ENCODE assay signal across 8 cellular contexts in the genomic region with DNA sequence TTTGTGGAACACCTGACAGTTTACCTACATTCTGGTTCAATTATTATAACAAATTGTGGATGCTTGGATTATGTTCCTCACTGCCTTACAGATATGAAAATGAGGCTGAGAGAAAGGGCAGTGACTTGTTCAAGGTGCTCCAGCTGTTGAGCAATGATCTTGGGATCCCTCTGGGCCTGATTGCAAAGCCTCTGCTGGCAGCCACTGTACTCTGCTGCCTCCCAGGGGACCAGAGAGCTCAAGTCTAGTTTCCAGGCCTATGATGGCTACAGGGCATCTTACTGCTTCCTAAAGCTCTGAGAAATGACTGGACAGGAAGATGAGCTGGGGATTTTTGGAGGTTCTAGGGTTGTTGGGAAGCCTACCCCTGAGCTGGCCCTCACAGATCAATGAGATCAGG. TPM values are rescaled to one million over a fixed set of nuclear protein-coding genes. Genes with fewer than 3 reads are reported as not detected.
DNase-seq lines count a peak whose midpoint lies in the region; ATAC-seq and TF ChIP-seq lines count a peak whose summit lies in the region.

No MANE protein-coding gene starts in this region.

- no peaks in the 10 kb centered on the region for H3K27me3 ChIP-seq in Peyer's patch

- H3K36me3 Mint-ChIP-seq in type B pancreatic cell = no peaks in the 10 kb centered on the region

- no peak overlapping the region for H3K27ac Mint-ChIP-seq in type B pancreatic cell

- H3K27ac ChIP-seq in Peyer's patch = no peak overlapping the region

- H3K9me3 ChIP-seq in Peyer's patch (no peaks in the 10 kb centered on the region), mucosa of descending colon (no peaks in the 10 kb centered on the region)

- DNase-seq in AG10803 (ENCODE audit: low read depth) = peak; percentile 77
- peak; percentile 18 for DNase-seq in SKM-1 treated with dmso at 0.1 percent for 144 hours (lab: John Stamatoyannopoulos, UW; ENCODE audit: unreplicated experiment)
- peak; percentile 50 for DNase-seq in kidney glomerular epithelial cell (lab: John Stamatoyannopoulos, UW)
- no peak for DNase-seq in Peyer's patch
- DNase-seq in type B pancreatic cell (ENCODE audit: extremely low spot score, unreplicated experiment) = no peak
- no peak for DNase-seq in mucosa of descending colon

- no peaks in the 10 kb centered on the region for H3K9me3 Mint-ChIP-seq in type B pancreatic cell

- peaks cover 0 to 18% (median 0%) of the 10 kb centered on the region in 4 donors for H3K4me1 ChIP-seq in Peyer's patch
- peaks cover 12% of the 10 kb centered on the region for H3K4me1 ChIP-seq in mucosa of descending colon (ENCODE audit: low read depth)

- H3K4me3 Mint-ChIP-seq in type B pancreatic cell = no peak overlapping the region

- no peak for TF ChIP-seq POLR2A in Peyer's patch (IDR thresholded peaks at IDR 0.05)

- H3K36me3 ChIP-seq in Peyer's patch (no peaks in the 10 kb centered on the region), mucosa of descending colon (ENCODE audit: low read depth) (no peaks in the 10 kb centered on the region)

- peak; percentile 17; the same call in 1 of the 2 replicates for TF ChIP-seq CTCF in AG10803 (conservative IDR thresholded peaks at IDR 0.05; ENCODE audit: low read length)
- TF ChIP-seq CTCF in Peyer's patch (IDR thresholded peaks at IDR 0.05) = no peak
- no peak for TF ChIP-seq CTCF in type B pancreatic cell (conservative IDR thresholded peaks at IDR 0.05)
- TF ChIP-seq CTCF in mucosa of descending colon (IDR thresholded peaks at IDR 0.05) = no peak

- ATAC-seq in GM18873 (IDR thresholded peaks at IDR 0.05; ENCODE audit: low FRiP score, unreplicated experiment) (peak; percentile 63), HG03103 (IDR thresholded peaks at IDR 0.05; ENCODE audit: low read depth, unreplicated experiment) (peak; percentile 59), mucosa of descending colon (no peak)

- peaks cover 19% of the 10 kb centered on the region for H3K4me1 Mint-ChIP-seq in type B pancreatic cell (ENCODE audit: unreplicated experiment)

- intact Hi-C loops in mucosa of descending colon (cut with DNase I, micrococcal nuclease) = no loop called here

- H3K4me3 ChIP-seq in AG10803 (ENCODE audit: low read length) (no peak overlapping the region), Peyer's patch (no peak overlapping the region), mucosa of descending colon (no peak overlapping the region)

- peaks cover 34% of the 10 kb centered on the region for H3K27me3 Mint-ChIP-seq in type B pancreatic cell

RNA-seq across cellular contexts. Expression of a gene that starts 2.3 kb away (rescaled TPM):
- under 1 TPM in 1 of 4 donors, not detected in 3; 0.66 TPM for total RNA-seq in Peyer's patch
- total RNA-seq in type B pancreatic cell (ENCODE audit: low replicate concordance) = 2.1 and 4.5 TPM in 2 replicates
- 1 to 10 TPM in 1 of 3 donors, under 1 TPM in 2; 0.31 to 3.6 (median 0.43) TPM for total RNA-seq in mucosa of descending colon

Comparison
In these comparisons a context has a peak if more than half of its experiments do, and no peak if none do; other contexts are left out.
1. DNase-seq: peak in AG10803 (single experiment), SKM-1 treated with dmso at 0.1 percent for 144 hours (single experiment) and kidney glomerular epithelial cell (single experiment); none in Peyer's patch (0 of 3), type B pancreatic cell (single experiment) and mucosa of descending colon (0 of 3).